In the genomic region with DNA sequence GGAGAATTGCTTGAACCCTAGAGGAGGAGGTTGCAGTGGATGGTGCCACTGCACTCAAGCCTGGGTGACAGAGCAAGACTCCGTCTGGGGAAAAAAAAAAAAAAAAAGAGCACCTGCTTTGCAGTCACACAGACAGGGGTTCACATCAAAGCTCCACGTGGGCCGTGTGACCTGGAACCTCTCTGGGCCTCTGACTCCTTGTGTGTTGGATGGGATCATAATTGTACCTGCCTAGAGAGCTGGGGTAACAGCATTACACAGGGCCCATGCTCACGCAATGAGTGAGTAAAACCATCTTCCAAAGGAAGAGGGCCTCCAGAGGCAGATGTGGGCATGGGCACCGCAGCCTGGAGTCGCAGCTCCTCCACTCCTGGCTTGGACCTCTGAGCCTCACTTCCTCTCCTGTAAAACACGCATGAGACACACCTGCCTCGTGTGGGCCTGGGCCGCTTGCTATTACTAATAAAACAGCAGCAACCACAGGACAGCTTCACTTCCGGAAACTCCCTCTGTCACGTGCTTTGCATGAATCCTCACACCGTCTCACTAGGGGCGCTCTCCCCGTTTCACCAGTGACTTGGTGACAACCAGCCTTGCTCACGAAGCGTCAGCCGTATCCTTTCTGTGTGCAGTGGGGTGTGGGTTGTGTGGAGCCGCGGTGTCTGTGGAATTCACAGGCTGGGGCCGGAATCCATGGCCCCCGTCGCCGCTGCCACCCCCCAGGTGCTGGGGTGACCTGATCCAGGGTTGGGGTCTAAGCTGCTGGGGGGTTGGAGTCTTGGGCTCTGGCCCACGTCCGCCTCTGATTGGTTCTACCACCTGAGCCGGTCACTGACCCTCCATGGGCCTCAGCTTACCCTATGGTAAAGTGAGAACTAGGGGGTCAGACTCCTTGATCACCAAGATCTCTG, we compare ENCODE assay signal across 8 cellular contexts. TPM values are rescaled to one million over a fixed set of nuclear protein-coding genes. Genes with fewer than 3 reads are reported as not detected.
A peak's percentile ranks its signal among the peaks of the same experiment; 100 is the strongest.
DNase-seq lines count a peak whose midpoint lies in the region; ATAC-seq, FAIRE-seq and TF ChIP-seq lines count a peak whose summit lies in the region.
"Not testable (repeated sequence)": the region's sequence is repeated elsewhere in the genome, so short reads cannot be mapped to it uniquely, and the experiment has no call there.

No MANE protein-coding gene starts in this region.

- intact Hi-C loops in adrenal gland (cut with DNase I), result not testable (repeated sequence)

- not testable (repeated sequence) for H3K27me3 ChIP-seq in adrenal gland

- not testable (repeated sequence) for TF ChIP-seq EP300 in A549 (IDR thresholded peaks at IDR 0.05)

- peak; percentile 77 to 90 for DNase-seq in A549 (ENCODE audit: low read depth in 1 of 2, low spot score in 1 of 2)
- DNase-seq in NCI-H146 (lab: John Stamatoyannopoulos, UW), result peak; percentile 62
- DNase-seq in T-helper 9 cell, result peak; percentile 81
- DNase-seq in adrenal gland, result peak; percentile 38 to 88 (median 58)
- peak in 33 of 51 donors; percentile 8 to 65 (median 39) for DNase-seq in hypothalamus (lab: John Stamatoyannopoulos, UW)

- H3K27ac ChIP-seq in A549 (peak overlapping the region; percentile 60 to 69; a peak in 5 of 6 replicates), adrenal gland (peak overlapping the region in 1 of 5 donors; percentile 5), skin epidermis (peak overlapping the region in 11 of 21 experiments; percentile 13 to 82 (median 65))

- not testable (repeated sequence) for TF ChIP-seq POLR2A in A549 (IDR thresholded peaks at IDR 0.05; ENCODE audit: low read length); adrenal gland (IDR thresholded peaks at IDR 0.05)

- peak overlapping the region; percentile 35 for H3K4me2 ChIP-seq in A549

- H3K4me1 ChIP-seq in A549, result peaks cover 12% of the 10 kb centered on the region; the same call in 2 of the 3 replicates
- H3K4me1 ChIP-seq in adrenal gland (replicated peaks in 1 of 2), result not testable (repeated sequence)

- peak; percentile 94 for ATAC-seq in A549
- peak; percentile 71 for ATAC-seq in GM18520 (IDR thresholded peaks at IDR 0.05; ENCODE audit: unreplicated experiment)
- ATAC-seq in HG02840 (IDR thresholded peaks at IDR 0.05; ENCODE audit: low FRiP score, unreplicated experiment), result peak; percentile 91

- not testable (repeated sequence) for H3K36me3 ChIP-seq in adrenal gland (replicated peaks in 1 of 2)

- H3K4me3 ChIP-seq in A549 (peak overlapping the region; percentile 16; the same call in 1 of the 3 replicates), skin epidermis (peak overlapping the region in 3 of 7 experiments; percentile 11 to 26 (median 18))
- not testable (repeated sequence) for H3K4me3 ChIP-seq in adrenal gland

- not testable (repeated sequence) for FAIRE-seq in A549 (lab: Jason Lieb, UNC)

- CTCF ChIA-PET in A549 (lab: Yijun Ruan, JAX), result interaction anchor here (0.6 to 3.1 kb wide), 21 partner anchors 10 to 378 kb away, joined by 3 to 16 read pairs (median 4); a partner anchor contains a TSS

- not testable (repeated sequence) for H3K9me3 ChIP-seq in A549; adrenal gland (replicated peaks in 1 of 3)

- POLR2A ChIA-PET in A549 (lab: Yijun Ruan, JAX), result interaction anchor here (1.6 kb wide), 1 partner anchor 10 kb away, joined by 5 read pairs; a partner anchor contains a TSS

- WGBS in A549 (ENCODE audit: missing lambda C conversion rate), result 86% methylated on average over 6 of the region's 26 CpGs
- WGBS in adrenal gland, 4 donors, result 52 to 68% (median 56%) methylated on average over 13 to 22 of the region's 26 CpGs

- TF ChIP-seq CTCF in A549 (IDR thresholded peaks at IDR 0.05), result not testable (repeated sequence)
- TF ChIP-seq CTCF in adrenal gland (IDR thresholded peaks at IDR 0.05), result peak in 1 of 6 experiments; percentile 21

- not testable (repeated sequence) for TF ChIP-seq RAD21 in A549 (conservative IDR thresholded peaks at IDR 0.05 in 1 of 2, IDR thresholded peaks at IDR 0.05 in 1 of 2)

TF ChIP-seq in A549, 52 proteins besides CTCF, POLR2A, EP300 and RAD21:
- TF ChIP-seq, protein P1, sequence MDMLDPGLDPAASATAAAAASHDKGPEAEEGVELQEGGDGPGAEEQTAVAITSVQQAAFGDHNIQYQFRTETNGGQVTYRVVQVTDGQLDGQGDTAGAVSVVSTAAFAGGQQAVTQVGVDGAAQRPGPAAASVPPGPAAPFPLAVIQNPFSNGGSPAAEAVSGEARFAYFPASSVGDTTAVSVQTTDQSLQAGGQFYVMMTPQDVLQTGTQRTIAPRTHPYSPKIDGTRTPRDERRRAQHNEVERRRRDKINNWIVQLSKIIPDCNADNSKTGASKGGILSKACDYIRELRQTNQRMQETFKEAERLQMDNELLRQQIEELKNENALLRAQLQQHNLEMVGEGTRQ (IDR thresholded peaks at IDR 0.05), result peak; percentile 76
- TF ChIP-seq BHLHE40 (IDR thresholded peaks at IDR 0.05; ENCODE audit: low read depth, low read length), result peak; percentile 35; the same call in 1 of the 2 replicates
- TF ChIP-seq, protein P2, sequence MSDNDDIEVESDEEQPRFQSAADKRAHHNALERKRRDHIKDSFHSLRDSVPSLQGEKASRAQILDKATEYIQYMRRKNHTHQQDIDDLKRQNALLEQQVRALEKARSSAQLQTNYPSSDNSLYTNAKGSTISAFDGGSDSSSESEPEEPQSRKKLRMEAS (IDR thresholded peaks at IDR 0.05), result peak; percentile 87
- 0 out of 5 replicates have a peak, but pooled peaks of 1 of the 2 experiments have one; percentile 5 for TF ChIP-seq JUN (IDR thresholded peaks at IDR 0.05)
- TF ChIP-seq, protein P3, sequence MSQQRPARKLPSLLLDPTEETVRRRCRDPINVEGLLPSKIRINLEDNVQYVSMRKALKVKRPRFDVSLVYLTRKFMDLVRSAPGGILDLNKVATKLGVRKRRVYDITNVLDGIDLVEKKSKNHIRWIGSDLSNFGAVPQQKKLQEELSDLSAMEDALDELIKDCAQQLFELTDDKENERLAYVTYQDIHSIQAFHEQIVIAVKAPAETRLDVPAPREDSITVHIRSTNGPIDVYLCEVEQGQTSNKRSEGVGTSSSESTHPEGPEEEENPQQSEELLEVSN (IDR thresholded peaks at IDR 0.05; ENCODE audit: borderline replicate concordance, low read depth), result peak; percentile 86

RNA-seq across cellular contexts. Expression of a gene that starts 10.4 kb away (rescaled TPM):
- 3.1 and 3.4 TPM in 2 replicates for polyA plus RNA-seq in A549 (2011; rRNA removed)
- polyA plus RNA-seq in A549 (2012; cell fraction: cytosol; rRNA removed), result 3.2 and 4.2 TPM in 2 replicates
- 3.1 and 4.1 TPM in 2 replicates for polyA plus RNA-seq in A549 (2012; cell fraction: nucleus; rRNA removed)
- 2.3 to 2.7 TPM (median 2.5 TPM) in 3 replicates for polyA plus RNA-seq in A549 (2017; fragmentation: RNase III; extraction: RNeasy Plus Mini Kit Qiagen cat#74134 plus additional on column Dnase treatment)
- 2.6 and 3.2 TPM in 2 replicates for polyA minus RNA-seq in A549 (2011; rRNA and poly(A)+ RNA removed)
- 1 to 10 TPM in 3 of 8 donors, under 1 TPM in 4, not detected in 1; 0.09 to 5.9 (median 0.23) TPM for total RNA-seq in adrenal gland
- polyA plus RNA-seq in adrenal gland, result 1 to 10 TPM; 1.0 to 3.7 (median 2.3) TPM

RNA-seq across cellular contexts. Expression of a gene that starts 28.0 kb away (rescaled TPM):
- polyA plus RNA-seq in A549 (2011; rRNA removed), result 0.21 and 0.36 TPM in 2 replicates
- 0.52 and 0.67 TPM in 2 replicates for polyA plus RNA-seq in A549 (2012; cell fraction: cytosol; rRNA removed)
- 2.1 and 3.1 TPM in 2 replicates for polyA plus RNA-seq in A549 (2012; cell fraction: nucleus; rRNA removed)
- polyA plus RNA-seq in A549 (2017; fragmentation: RNase III; extraction: RNeasy Plus Mini Kit Qiagen cat#74134 plus additional on column Dnase treatment), result 0.23 to 0.41 TPM (median 0.33 TPM) in 3 replicates
- polyA minus RNA-seq in A549 (2011; rRNA and poly(A)+ RNA removed), result 0.70 and 1.0 TPM in 2 replicates
- 1 to 10 TPM in 2 of 8 donors, under 1 TPM in 5, not detected in 1; 0.15 to 2.1 (median 0.41) TPM for total RNA-seq in adrenal gland
- 1 to 10 TPM in 1 of 3 donors, under 1 TPM in 2; 0.42 to 2.4 (median 0.71) TPM for polyA plus RNA-seq in adrenal gland
